In the genomic region with DNA sequence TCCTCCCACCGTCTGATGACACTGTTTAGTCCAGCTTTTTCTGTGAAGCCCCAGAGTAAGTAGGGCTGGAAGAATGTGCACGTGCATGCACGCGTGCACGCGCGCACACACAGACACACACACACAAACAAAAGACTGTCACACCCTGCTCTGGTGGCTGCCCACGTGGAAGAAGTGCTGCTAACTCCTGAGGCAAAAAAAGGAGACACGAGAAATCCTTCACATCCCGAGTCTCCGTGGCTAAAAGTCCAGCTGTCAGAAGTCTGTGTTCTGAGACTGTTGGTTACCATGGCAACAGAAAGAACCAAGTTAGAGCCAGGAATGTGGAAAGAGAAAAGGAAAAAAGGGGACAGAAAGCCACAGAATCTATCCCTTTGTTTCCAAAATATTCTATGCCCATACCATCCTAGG, we compare ENCODE assay signal across 12 cellular contexts. TPM values are rescaled to one million over a fixed set of nuclear protein-coding genes. Genes with fewer than 3 reads are reported as not detected.
DNase-seq lines count a peak whose midpoint lies in the region; ATAC-seq and TF ChIP-seq lines count a peak whose summit lies in the region.
"Had no signal": no experiment of that assay in that cellular context is flagged by ENCODE, and none has a peak within 500 bp of the region (broad histone marks: within the 10 kb centered on the region; RNA-seq: fewer than 3 reads in every experiment).

No MANE protein-coding gene starts in this region.

- no peaks in the 10 kb centered on the region for H3K27me3 ChIP-seq in mammary epithelial cell (ENCODE audit: insufficient read depth, low read length)
- no peaks in the 10 kb centered on the region for H3K27me3 ChIP-seq in mesenchymal stem cell (ENCODE audit: control insufficient read depth in 1 of 2, insufficient read depth in 1 of 2, low read length in 2 of 2)
- H3K27me3 ChIP-seq: stomach had no signal

- no peak overlapping the region for H3K4me3 Mint-ChIP-seq in MCF 10A (ENCODE audit: unreplicated experiment)

- no peak overlapping the region for H2BK5ac ChIP-seq in mesenchymal stem cell (ENCODE audit: low read depth, low read length, poor library complexity, severe bottlenecking)

- H3K4me2 ChIP-seq in mammary epithelial cell (ENCODE audit: insufficient read depth, low read depth, low read length) (no peak overlapping the region), mesenchymal stem cell (ENCODE audit: low read length, poor library complexity, severe bottlenecking) (no peak overlapping the region)

- H3K79me2 ChIP-seq in mammary epithelial cell (ENCODE audit: insufficient read depth, low read length), result no peaks in the 10 kb centered on the region

- H3K27ac ChIP-seq in mammary epithelial cell (ENCODE audit: insufficient read depth, low read depth, low read length) (peak overlapping the region; percentile 100), mesenchymal stem cell (ENCODE audit: low read length, poor library complexity, severe bottlenecking) (no peak overlapping the region)
- H3K27ac ChIP-seq: HL-60, stomach had no signal

- in situ Hi-C loops in mammary epithelial cell (cut with MboI; ENCODE audit: low sequenced_read_pairs in 2 of 2), result no loop called here

- H2BK15ac ChIP-seq in mesenchymal stem cell (ENCODE audit: low read depth, poor library complexity, severe bottlenecking), result no peak overlapping the region

- no peaks in the 10 kb centered on the region for H3K79me1 ChIP-seq in mesenchymal stem cell (replicated peaks; ENCODE audit: low read length, poor library complexity, severe bottlenecking)

- H2AK5ac ChIP-seq in mesenchymal stem cell (ENCODE audit: low read length, severe bottlenecking), result no peak overlapping the region

- DNase-seq in mammary epithelial cell, result peak; percentile 12
- DNase-seq in MCF 10A (ENCODE audit: unreplicated experiment), result no peak
- peak; percentile 72 for DNase-seq in choroid plexus epithelial cell (ENCODE audit: low read depth)
- DNase-seq in mesenchymal stem cell, result peak; percentile 70
- no peak for DNase-seq in GOT3 (lab: John Stamatoyannopoulos, UW)
- no peak for DNase-seq in T-helper 9 cell
- DNase-seq in NCI-H2081 (lab: John Stamatoyannopoulos, UW), result no peak
- DNase-seq: activated T-cell treated with anti-CD3 and anti-CD28 coated beads, Interleukin-2, amount 50 U/mL, for 1 hour; central memory CD4-positive, alpha-beta T cell; stomach had no signal

- no peak overlapping the region for H2BK120ac ChIP-seq in mesenchymal stem cell (ENCODE audit: low read depth, low read length)

- H3K4me1 ChIP-seq in mammary epithelial cell (ENCODE audit: insufficient read depth, low read length) (peaks cover 45% of the 10 kb centered on the region), mesenchymal stem cell (ENCODE audit: control insufficient read depth, insufficient read depth, low read depth, low read length) (peaks cover 2% of the 10 kb centered on the region)

- TF ChIP-seq CTCF in mammary epithelial cell (conservative IDR thresholded peaks at IDR 0.05 in 1 of 2, IDR thresholded peaks at IDR 0.05 in 1 of 2; ENCODE audit: extremely low read depth in 1 of 2, insufficient read depth in 1 of 2, low read depth in 1 of 2, low read length in 2 of 2), result no peak
- TF ChIP-seq CTCF in MCF 10A (IDR thresholded peaks at IDR 0.05; ENCODE audit: unreplicated experiment), result no peak
- TF ChIP-seq CTCF in choroid plexus epithelial cell (conservative IDR thresholded peaks at IDR 0.05; ENCODE audit: low read depth, low read length), result no peak

- H3K4me1 Mint-ChIP-seq in MCF 10A (ENCODE audit: insufficient read depth, unreplicated experiment), result peaks cover 30% of the 10 kb centered on the region

- H3K9me3 Mint-ChIP-seq in MCF 10A (ENCODE audit: unreplicated experiment), result peaks cover 5% of the 10 kb centered on the region

- H3K36me3 ChIP-seq in mammary epithelial cell (ENCODE audit: insufficient read depth, low read length) (no peaks in the 10 kb centered on the region), mesenchymal stem cell (ENCODE audit: control insufficient read depth in 1 of 2, insufficient read depth in 2 of 2, low read depth in 1 of 2, low read length in 2 of 2) (no peaks in the 10 kb centered on the region)
- H3K36me3 ChIP-seq: stomach had no signal

- 42% methylated on average over 11 of the region's 11 CpGs for WGBS in mammary epithelial cell (ENCODE audit: low coverage, missing lambda C conversion rate)
- 79% methylated on average over 11 of the region's 11 CpGs for WGBS in mesenchymal stem cell

- dilution Hi-C loops in mammary epithelial cell (cut with HindIII; ENCODE audit: low sequenced_read_pairs), result no loop called here

- peak overlapping the region; percentile 46 for H2AFZ ChIP-seq in mammary epithelial cell (ENCODE audit: low read depth, low read length)
- no peak overlapping the region for H2AFZ ChIP-seq in mesenchymal stem cell (ENCODE audit: low read depth, low read length)

- BruUV-seq in mammary epithelial cell (replicated peaks; lab: Mats Ljungman, UMichigan) (no TSS peak), MCF 10A (replicated peaks; lab: Mats Ljungman, UMichigan) (no TSS peak)

- H3K4me3 ChIP-seq in mammary epithelial cell (replicated peaks in 1 of 3; ENCODE audit: insufficient read depth in 1 of 3, low read depth in 2 of 3, low read length in 3 of 3) (no peak overlapping the region), choroid plexus epithelial cell (ENCODE audit: low read depth, low read length) (no peak overlapping the region), mesenchymal stem cell (ENCODE audit: insufficient read depth in 1 of 2, low read depth in 1 of 2, low read length in 2 of 2) (peak overlapping the region in 1 of 2 experiments; percentile 63)
- H3K4me3 ChIP-seq: stomach had no signal

- intact Hi-C loops in mammary epithelial cell (cut with micrococcal nuclease), result no loop called here
- intact Hi-C loops in MCF 10A (cut with micrococcal nuclease), result no loop called here

- H3K27ac Mint-ChIP-seq in MCF 10A (ENCODE audit: low read depth, unreplicated experiment), result no peak overlapping the region

- H3K9ac ChIP-seq in mammary epithelial cell (ENCODE audit: insufficient read depth, low read length) (no peak overlapping the region), mesenchymal stem cell (ENCODE audit: low read length) (peak overlapping the region; percentile 84)

- H3K18ac ChIP-seq in mesenchymal stem cell (ENCODE audit: low read depth in 1 of 2, low read length in 2 of 2), result no peak overlapping the region

- H4K8ac ChIP-seq in mesenchymal stem cell (ENCODE audit: low read length), result no peak overlapping the region

- H2BK12ac ChIP-seq in mesenchymal stem cell (ENCODE audit: low read length in 2 of 2), result no peak overlapping the region

- no peaks in the 10 kb centered on the region for H3K27me3 Mint-ChIP-seq in MCF 10A (ENCODE audit: insufficient read depth, unreplicated experiment)

- no peaks in the 10 kb centered on the region for H3K36me3 Mint-ChIP-seq in MCF 10A (ENCODE audit: insufficient read depth, unreplicated experiment)

- H3K4ac ChIP-seq in mesenchymal stem cell (ENCODE audit: low read depth in 1 of 2, low read length in 2 of 2), result no peak overlapping the region

- CTCF ChIA-PET in mammary epithelial cell (lab: Charles Lee; ENCODE audit: low non-redundant PET), result no interaction called here
- CTCF ChIA-PET in MCF 10A (lab: Yijun Ruan, JAX), result interaction anchor here (0.7 kb wide), 1 partner anchor 32 kb away, joined by 3 read pairs; no protein-coding TSS in a partner anchor

- no peak for ATAC-seq in HG03039 (IDR thresholded peaks at IDR 0.05; ENCODE audit: unreplicated experiment)

- H3K14ac ChIP-seq in mesenchymal stem cell (ENCODE audit: low read length in 2 of 2), result no peak overlapping the region

- H4K91ac ChIP-seq in mesenchymal stem cell (ENCODE audit: low read length), result no peak overlapping the region

- no peaks in the 10 kb centered on the region for H4K20me1 ChIP-seq in mammary epithelial cell (ENCODE audit: insufficient read depth, low read length)

- POLR2A ChIA-PET in MCF 10A (lab: Yijun Ruan, JAX), result interaction anchor here (0.7 kb wide), 1 partner anchor 67 kb away, joined by 4 read pairs; no protein-coding TSS in a partner anchor

- H3K23ac ChIP-seq in mesenchymal stem cell (ENCODE audit: low read length in 2 of 2), result no peak overlapping the region

- H3K9me3 ChIP-seq in mammary epithelial cell (replicated peaks; ENCODE audit: insufficient read depth, low read length) (peaks cover 2% of the 10 kb centered on the region), mesenchymal stem cell (ENCODE audit: control insufficient read depth, low read length) (no peaks in the 10 kb centered on the region)
- H3K9me3 ChIP-seq: stomach had no signal

RNA-seq across cellular contexts. Expression of gene C12orf71, which starts 1.5 kb away (rescaled TPM):
- total RNA-seq in mammary epithelial cell, result not detected
- polyA plus RNA-seq in mammary epithelial cell, result 0.09 TPM
- polyA minus RNA-seq in mammary epithelial cell, result not detected
- total RNA-seq in MCF 10A (2022), result not detected in 2 replicates
- not detected for polyA plus RNA-seq in mesenchymal stem cell (2013, experiment 1 of 2)
- not detected for polyA plus RNA-seq in mesenchymal stem cell (2013, experiment 2 of 2)
- total RNA-seq: stomach had no signal
- polyA plus RNA-seq: stomach had no signal

Comparison
In these comparisons a context has a peak if more than half of its experiments do, and no peak if none do; other contexts are left out.
1. DNase-seq: peak in mammary epithelial cell (single experiment), choroid plexus epithelial cell (single experiment) and mesenchymal stem cell (single experiment); none in MCF 10A (single experiment), GOT3 (single experiment), T-helper 9 cell (single experiment) and NCI-H2081 (0 of 2).